Comparison of ENCODE assay signal across 17 cellular contexts in the genomic region with DNA sequence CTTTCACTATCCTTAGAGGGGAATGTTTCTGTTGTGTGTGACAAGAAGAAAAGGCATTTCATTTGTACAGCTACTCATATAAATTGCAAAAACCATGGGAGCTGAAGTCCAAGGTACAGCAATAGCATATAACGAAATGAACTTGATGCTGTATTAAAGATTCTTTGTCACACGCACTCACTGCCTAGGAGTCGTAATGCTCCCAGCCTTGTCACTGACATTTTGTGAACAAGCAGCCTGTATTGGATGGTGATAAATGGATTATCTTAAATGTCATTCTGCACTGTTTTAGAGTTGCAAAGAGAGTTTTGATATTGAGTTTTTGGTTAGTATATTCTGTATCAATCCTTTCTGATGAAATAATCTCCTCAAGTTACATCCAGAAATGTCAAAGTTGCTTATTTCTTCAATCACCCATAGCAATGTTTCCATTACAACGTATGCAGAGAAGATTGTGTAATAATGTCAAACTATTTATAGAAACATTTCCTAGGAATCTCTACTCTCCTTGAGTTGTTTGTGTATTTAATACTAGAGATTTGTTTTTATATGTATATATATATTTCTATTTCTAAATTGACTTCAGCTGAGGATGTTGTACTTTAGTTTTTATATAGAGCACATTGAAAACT.
A peak's percentile ranks its signal among the peaks of the same experiment; 100 is the strongest.
DNase-seq lines count a peak whose midpoint lies in the region; ATAC-seq and TF ChIP-seq lines count a peak whose summit lies in the region.
"Had no signal": no experiment of that assay in that cellular context is flagged by ENCODE, and none has a peak within 500 bp of the region (broad histone marks: within the 10 kb centered on the region; RNA-seq: fewer than 3 reads in every experiment).

No MANE protein-coding gene starts in this region.

- peak overlapping the region; percentile 75 for H2BK120ac ChIP-seq in IMR-90 (ENCODE audit: low read depth, low read length)

- no peak overlapping the region for H2AFZ ChIP-seq in IMR-90 (replicated peaks; ENCODE audit: low read length, poor library complexity)

- H3K9me3 Mint-ChIP-seq in chondrocyte (ENCODE audit: low read depth), result no peaks in the 10 kb centered on the region
- H3K9me3 Mint-ChIP-seq in Caco-2 (ENCODE audit: unreplicated experiment), result no peaks in the 10 kb centered on the region

- CTCF ChIA-PET in AG04450 (lab: Charles Lee) (interaction anchor here (1.1 kb wide), 1 partner anchor 425 kb away, joined by 5 read pairs; no protein-coding TSS in a partner anchor), IMR-90 (lab: Yijun Ruan, JAX) (no interaction called here), Caco-2 (lab: Charles Lee) (no interaction called here)

- H3K27ac ChIP-seq in AG04450 (ENCODE audit: low read depth, low read length), result no peak overlapping the region
- H3K27ac ChIP-seq in IMR-90 (ENCODE audit: insufficient read depth, low read length), result peak overlapping the region; percentile 66; the same call in 1 of the 2 replicates
- H3K27ac ChIP-seq: BLaER1 treated with 17β-estradiol and CSF1 and Interleukin-3, amounts not matched to agents 10 nM and 100 nM; HL-60 had no signal

- H2AK9ac ChIP-seq in IMR-90 (replicated peaks; ENCODE audit: low read depth, low read length, poor library complexity), result no peak overlapping the region

- dilution Hi-C loops in IMR-90 (cut with HindIII; ENCODE audit: low sequenced_read_pairs, unreplicated experiment), result no loop called here

- H4K8ac ChIP-seq in IMR-90 (ENCODE audit: low read depth in 2 of 2, low read length in 2 of 2), result peak overlapping the region in 1 of 2 experiments; percentile 51; a peak in 1 of 4 replicates

- H3K9ac ChIP-seq in IMR-90 (ENCODE audit: low read depth, low read length), result no peak overlapping the region
- H3K9ac ChIP-seq: BLaER1 treated with 17β-estradiol and CSF1 and Interleukin-3, amounts not matched to agents 10 nM and 100 nM had no signal

- H3K27me3 Mint-ChIP-seq in chondrocyte (ENCODE audit: low read depth) (no peaks in the 10 kb centered on the region), Caco-2 (ENCODE audit: insufficient read depth, unreplicated experiment) (no peaks in the 10 kb centered on the region)

- no peak for TF ChIP-seq POLR2A in IMR-90 (IDR thresholded peaks at IDR 0.05; ENCODE audit: low read depth, low read length)

- peak overlapping the region; percentile 13; the same call in 1 of the 3 replicates for H2BK15ac ChIP-seq in IMR-90 (ENCODE audit: low read depth, low read length)

- ATAC-seq in IMR-90 (ENCODE audit: low read depth), result peak; percentile 37
- ATAC-seq: Panc1 had no signal

- H3K79me1 ChIP-seq in IMR-90 (ENCODE audit: low read depth in 1 of 2, low read length in 2 of 2), result no peaks in the 10 kb centered on the region; a peak in 1 of 4 replicates

- peaks cover 5% of the 10 kb centered on the region for H3K9me1 ChIP-seq in IMR-90 (ENCODE audit: insufficient read depth, low read length)

- H3K36me3 Mint-ChIP-seq in chondrocyte (ENCODE audit: low read depth), result no peaks in the 10 kb centered on the region
- peaks cover 3% of the 10 kb centered on the region for H3K36me3 Mint-ChIP-seq in Caco-2 (ENCODE audit: insufficient read depth, unreplicated experiment)

- in situ Hi-C loops in IMR-90 (cut with MboI; ENCODE audit: low sequenced_read_pairs), result no loop called here

- peak overlapping the region; percentile 94 for H3K4ac ChIP-seq in IMR-90 (ENCODE audit: low read depth, low read length)

- peaks cover 5% of the 10 kb centered on the region for H3K4me1 ChIP-seq in IMR-90 (ENCODE audit: control insufficient read depth, insufficient read depth, low read length)
- peaks cover 5% of the 10 kb centered on the region for H3K4me1 ChIP-seq in Caco-2
- H3K4me1 ChIP-seq: BLaER1 treated with 17β-estradiol and CSF1 and Interleukin-3, amounts not matched to agents 10 nM and 100 nM had no signal

- peak overlapping the region; percentile 76 for H3K27ac Mint-ChIP-seq in chondrocyte (ENCODE audit: unreplicated experiment)
- no peak overlapping the region for H3K27ac Mint-ChIP-seq in Caco-2 (ENCODE audit: unreplicated experiment)

- H4K91ac ChIP-seq in IMR-90 (ENCODE audit: insufficient read depth, low read depth, low read length), result peak overlapping the region; percentile 43; the same call in 1 of the 2 replicates

- H3K4me2 ChIP-seq in IMR-90 (ENCODE audit: low read depth, low read length), result peak overlapping the region; percentile 90
- H3K4me2 ChIP-seq: BLaER1 treated with 17β-estradiol and CSF1 and Interleukin-3, amounts not matched to agents 10 nM and 100 nM had no signal

- no peak overlapping the region for H2AK5ac ChIP-seq in IMR-90 (ENCODE audit: low read depth, low read length)

- H3K14ac ChIP-seq in IMR-90 (replicated peaks; ENCODE audit: low read depth, low read length), result no peak overlapping the region; the same call in 1 of the 2 replicates

- peak overlapping the region; percentile 69; the same call in 1 of the 2 replicates for H3K18ac ChIP-seq in IMR-90 (ENCODE audit: low read depth, low read length)

- H3K23ac ChIP-seq in IMR-90 (ENCODE audit: low read depth, low read length), result no peak overlapping the region

- H4K5ac ChIP-seq in IMR-90 (ENCODE audit: low read depth, low read length), result peak overlapping the region; percentile 49; the same call in 1 of the 2 replicates

- intact Hi-C loops in IMR-90 (cut with micrococcal nuclease) (no loop called here), Caco-2 (cut with micrococcal nuclease; ENCODE audit: unreplicated experiment) (no loop called here)

- peak; percentile 10 for DNase-seq in AG04450 (ENCODE audit: low read depth, low spot score)
- DNase-seq in IMR-90, result peak; percentile 75
- DNase-seq in chondrocyte (ENCODE audit: low spot score), result no peak
- DNase-seq in hepatic stellate cell (ENCODE audit: low spot score), result peak; percentile 8
- DNase-seq in NCI-H1417 (lab: John Stamatoyannopoulos, UW), result no peak
- DNase-seq in GF-D8 (lab: John Stamatoyannopoulos, UW), result no peak
- DNase-seq in stimulated activated CD4-positive, alpha-beta T cell treated with anti-CD3 and anti-CD28 coated beads, Interleukin-1b, Interleukin-23, amount 100 ng/mL, for 48 hours, result no peak
- no peak for DNase-seq in Caco-2
- DNase-seq: KG1, NCI-H2029 treated with DMSO at 0.1 percent for 48 hours, NCI-H510A, NCI-H82, SHP77 had no signal

- H3K4me1 Mint-ChIP-seq in chondrocyte (ENCODE audit: low read depth) (peaks cover 12% of the 10 kb centered on the region), Caco-2 (ENCODE audit: low read depth, unreplicated experiment) (peaks cover 17% of the 10 kb centered on the region)

- no peaks in the 10 kb centered on the region for H3K36me3 ChIP-seq in IMR-90 (ENCODE audit: control insufficient read depth, insufficient read depth, low read length)
- H3K36me3 ChIP-seq in Caco-2 (ENCODE audit: control insufficient read depth, insufficient read depth, low read length), result no peaks in the 10 kb centered on the region
- H3K36me3 ChIP-seq: BLaER1 treated with 17β-estradiol and CSF1 and Interleukin-3, amounts not matched to agents 10 nM and 100 nM; HAP-1 had no signal

- H3K56ac ChIP-seq in IMR-90 (ENCODE audit: extremely low read depth, insufficient read depth, low read length), result no peak overlapping the region

- no TSS peak for BruUV-seq in IMR-90 (replicated peaks; lab: Mats Ljungman, UMichigan)
- BruUV-seq in Caco-2 (replicated peaks; lab: Mats Ljungman, UMichigan), result no TSS peak

- peak overlapping the region; percentile 77 for H2BK20ac ChIP-seq in IMR-90 (ENCODE audit: low read depth, low read length)

- no peak for TF ChIP-seq RAD21 in IMR-90 (IDR thresholded peaks at IDR 0.05; ENCODE audit: low read length)

- H3K4me3 ChIP-seq in AG04450 (ENCODE audit: low read depth, low read length) (no peak overlapping the region), IMR-90 (ENCODE audit: insufficient read depth, low read depth, low read length) (no peak overlapping the region), Caco-2 (ENCODE audit: low read depth, low read length) (no peak overlapping the region)
- H3K4me3 ChIP-seq: BLaER1 treated with 17β-estradiol and CSF1 and Interleukin-3, amounts not matched to agents 10 nM and 100 nM; HAP-1 had no signal

- no peaks in the 10 kb centered on the region for H4K20me1 ChIP-seq in IMR-90 (ENCODE audit: insufficient read depth, low read length)
- H4K20me1 ChIP-seq: BLaER1 treated with 17β-estradiol and CSF1 and Interleukin-3, amounts not matched to agents 10 nM and 100 nM had no signal

- no peak overlapping the region for H3K4me3 Mint-ChIP-seq in chondrocyte (ENCODE audit: unreplicated experiment)
- no peak overlapping the region for H3K4me3 Mint-ChIP-seq in Caco-2 (ENCODE audit: unreplicated experiment)

- H3K27me3 ChIP-seq in AG04450 (ENCODE audit: control insufficient read depth, insufficient read depth, low read length), result no peaks in the 10 kb centered on the region
- H3K27me3 ChIP-seq in IMR-90 (ENCODE audit: control insufficient read depth, insufficient read depth, low read length), result no peaks in the 10 kb centered on the region
- H3K27me3 ChIP-seq in Caco-2 (replicated peaks; ENCODE audit: control insufficient read depth, insufficient read depth, low read length), result no peaks in the 10 kb centered on the region
- H3K27me3 ChIP-seq: BLaER1 treated with 17β-estradiol and CSF1 and Interleukin-3, amounts not matched to agents 10 nM and 100 nM had no signal

- TF ChIP-seq CTCF in AG04450 (IDR thresholded peaks at IDR 0.05; ENCODE audit: low read depth, low read length) (no peak), IMR-90 (conservative IDR thresholded peaks at IDR 0.05; ENCODE audit: low read depth, low read length) (no peak), chondrocyte (IDR thresholded peaks at IDR 0.05) (no peak), Caco-2 (IDR thresholded peaks at IDR 0.05; ENCODE audit: insufficient read depth in 1 of 2, low read depth in 1 of 2, low read length in 1 of 2, severe bottlenecking in 1 of 2, unreplicated experiment in 1 of 2) (no peak)

- H2BK5ac ChIP-seq in IMR-90 (ENCODE audit: low read depth, low read length, poor library complexity, severe bottlenecking), result peak overlapping the region; percentile 21

- 40% methylated on average over 1 of the region's 4 CpGs; no CpG with 5 or more reads in 1 of the 2 experiments for WGBS in IMR-90 (ENCODE audit: extremely low coverage in 2 of 2, insufficient read length in 1 of 2), 2 experiments

- H3K9me3 ChIP-seq in AG04450 (ENCODE audit: control insufficient read depth, insufficient read depth, low read length), result no peaks in the 10 kb centered on the region
- no peaks in the 10 kb centered on the region for H3K9me3 ChIP-seq in IMR-90 (ENCODE audit: control insufficient read depth, insufficient read depth, low read length)
- H3K9me3 ChIP-seq in Caco-2, result no peaks in the 10 kb centered on the region
- H3K9me3 ChIP-seq: BLaER1 treated with 17β-estradiol and CSF1 and Interleukin-3, amounts not matched to agents 10 nM and 100 nM; HAP-1 had no signal

- POLR2A ChIA-PET in AG04450 (lab: Yijun Ruan, JAX) (no interaction called here), IMR-90 (lab: Charles Lee; ENCODE audit: unreplicated experiment) (interaction anchor here (0.6 kb wide), 1 partner anchor 349 kb away, joined by 3 read pairs; no protein-coding TSS in a partner anchor), Caco-2 (lab: Charles Lee) (no interaction called here)

TF ChIP-seq in IMR-90, 13 proteins besides CTCF, POLR2A, EP300 and RAD21:
- TF ChIP-seq FOS (IDR thresholded peaks at IDR 0.05; ENCODE audit: low read depth, low read length) (no peak), CEBPB (IDR thresholded peaks at IDR 0.05; ENCODE audit: low read depth, low read length) (peak; percentile 95)

Comparison
In these comparisons a context has a peak if more than half of its experiments do, and no peak if none do; other contexts are left out.
1. DNase-seq: peak in AG04450 (single experiment), IMR-90 (single experiment) and hepatic stellate cell (single experiment); none in chondrocyte (single experiment), NCI-H1417 (0 of 3), GF-D8 (single experiment), stimulated activated CD4-positive, alpha-beta T cell treated with anti-CD3 and anti-CD28 coated beads, Interleukin-1b, Interleukin-23, amount 100 ng/mL, for 48 hours (single experiment) and Caco-2 (0 of 2).